ENCODE assay signal across 22 cellular contexts in genomic region chr19:44872661-44873060, GRCh38. TPM values are rescaled to one million over a fixed set of nuclear protein-coding genes. Genes with fewer than 3 reads are reported as not detected.
A peak's percentile ranks its signal among the peaks of the same experiment; 100 is the strongest.
DNase-seq lines count a peak whose midpoint lies in the region; ATAC-seq and TF ChIP-seq lines count a peak whose summit lies in the region.
"Had no signal": no experiment of that assay in that cellular context is flagged by ENCODE, and none has a peak within 500 bp of the region (broad histone marks: within the 10 kb centered on the region; RNA-seq: fewer than 3 reads in every experiment).

No MANE protein-coding gene starts in this region.

- H3K4me1 ChIP-seq in left ventricle myocardium inferior (peaks cover 73% of the 10 kb centered on the region), right atrium auricular region (peaks cover 0 to 30% of the 10 kb centered on the region in 2 donors)

- H3K4me3 Mint-ChIP-seq in WTC11 (no peak overlapping the region), nephron progenitor cell (no peak overlapping the region), type B pancreatic cell (no peak overlapping the region)
- H3K4me3 Mint-ChIP-seq: CD4-positive, CD25-positive, alpha-beta regulatory T cell; CD8-positive, alpha-beta memory T cell; HFFc6 had no signal

- H3K9me3 Mint-ChIP-seq in WTC11 (no peaks in the 10 kb centered on the region), nephron progenitor cell (no peaks in the 10 kb centered on the region), type B pancreatic cell (no peaks in the 10 kb centered on the region)
- H3K9me3 Mint-ChIP-seq: CD8-positive, alpha-beta memory T cell; HFFc6 had no signal

- no peak for DNase-seq in left ventricle myocardium inferior
- no peak for DNase-seq in right atrium auricular region (ENCODE audit: low spot score)
- no peak for DNase-seq in WTC11 (ENCODE audit: low spot score)
- DNase-seq in nephron progenitor cell: no peak
- DNase-seq in type B pancreatic cell (ENCODE audit: extremely low spot score, unreplicated experiment): no peak
- no peak for DNase-seq in GM19240 (ENCODE audit: insufficient read length, low spot score)
- DNase-seq: C1 segment of cervical spinal cord; CD4-positive, CD25-positive, alpha-beta regulatory T cell; COR-L47; DMS 273 treated with DMSO at 0.1 percent for 48 hours; DMS53; DND-41; EL; GOT3; H7; HFFc6 had no signal

- H3K36me3 ChIP-seq in left ventricle myocardium inferior: peaks cover 70% of the 10 kb centered on the region
- H3K36me3 ChIP-seq in right atrium auricular region: peaks cover 65% of the 10 kb centered on the region

- H3K36me3 Mint-ChIP-seq in WTC11 (peaks cover 64% of the 10 kb centered on the region), nephron progenitor cell (ENCODE audit: low read depth) (peaks cover 69% of the 10 kb centered on the region), type B pancreatic cell (peaks cover 27% of the 10 kb centered on the region)
- H3K36me3 Mint-ChIP-seq: CD4-positive, CD25-positive, alpha-beta regulatory T cell had no signal

- CTCF ChIA-PET in WTC11 (lab: Charles Lee): no interaction called here

- H3K27me3 Mint-ChIP-seq in WTC11 (ENCODE audit: low read depth) (no peaks in the 10 kb centered on the region), nephron progenitor cell (ENCODE audit: low read depth, poor library complexity) (peaks cover 7% of the 10 kb centered on the region), type B pancreatic cell (no peaks in the 10 kb centered on the region)

- POLR2A ChIA-PET in WTC11 (lab: Charles Lee): no interaction called here

- H3K4me1 Mint-ChIP-seq in WTC11 (peaks cover 14% of the 10 kb centered on the region), nephron progenitor cell (peaks cover 17% of the 10 kb centered on the region), type B pancreatic cell (ENCODE audit: unreplicated experiment) (peaks cover 11% of the 10 kb centered on the region)

- TF ChIP-seq CTCF in left ventricle myocardium inferior (IDR thresholded peaks at IDR 0.05; ENCODE audit: borderline replicate concordance) (no peak), right atrium auricular region (IDR thresholded peaks at IDR 0.05) (no peak), WTC11 (IDR thresholded peaks at IDR 0.05) (no peak), nephron progenitor cell (IDR thresholded peaks at IDR 0.05) (no peak), type B pancreatic cell (conservative IDR thresholded peaks at IDR 0.05) (no peak)

- H3K9me3 ChIP-seq in left ventricle myocardium inferior (replicated peaks) (no peaks in the 10 kb centered on the region), right atrium auricular region (no peaks in the 10 kb centered on the region)

- no peak overlapping the region for H3K4me3 ChIP-seq in left ventricle myocardium inferior
- no peak overlapping the region for H3K4me3 ChIP-seq in right atrium auricular region

- no peak overlapping the region for H3K27ac Mint-ChIP-seq in WTC11
- peak overlapping the region; percentile 18 for H3K27ac Mint-ChIP-seq in nephron progenitor cell
- H3K27ac Mint-ChIP-seq in type B pancreatic cell: peak overlapping the region; percentile 21
- H3K27ac Mint-ChIP-seq: CD8-positive, alpha-beta memory T cell; HFFc6 had no signal

- intact Hi-C loops in left ventricle myocardium inferior (cut with micrococcal nuclease): no loop called here

- H3K27ac ChIP-seq in left ventricle myocardium inferior (replicated peaks) (peak overlapping the region; percentile 31), right atrium auricular region (no peak overlapping the region)
- H3K27ac ChIP-seq: 22Rv1, HL-60 had no signal

- no peak for ATAC-seq in WTC11
- no peak for ATAC-seq in HG02571 (IDR thresholded peaks at IDR 0.05; ENCODE audit: unreplicated experiment)
- no peak for ATAC-seq in HG02885 (IDR thresholded peaks at IDR 0.05; ENCODE audit: poor library complexity, unreplicated experiment)
- ATAC-seq: HCT116 had no signal

- H3K27me3 ChIP-seq in left ventricle myocardium inferior (ENCODE audit: low read depth) (no peaks in the 10 kb centered on the region), right atrium auricular region (no peaks in the 10 kb centered on the region)

TF ChIP-seq in WTC11, 78 proteins besides CTCF, POLR2A, EP300 and RAD21:
- TF ChIP-seq HMGA2 (CRISPR knock-in tag; IDR thresholded peaks at IDR 0.05) (peak; percentile 98), EMX1 (CRISPR knock-in tag; IDR thresholded peaks at IDR 0.05) (no peak)

RNA-seq across cellular contexts. Expression of gene TOMM40, which starts 18.4 kb away (rescaled TPM):
- total RNA-seq in left ventricle myocardium inferior: 47.3 TPM
- 10 to 100 TPM; 33.7 to 39.0 TPM for total RNA-seq in right atrium auricular region
- 166 to 221 TPM (median 181 TPM) in 3 replicates for total RNA-seq in WTC11 (2021)
- 75.1 and 77.8 TPM in 2 replicates for total RNA-seq in type B pancreatic cell (ENCODE audit: low replicate concordance)

RNA-seq across cellular contexts. Expression of gene NECTIN2, which starts 26.6 kb away (rescaled TPM):
- total RNA-seq in left ventricle myocardium inferior: 40.7 TPM
- 10 to 100 TPM; 65.1 to 95.7 TPM for total RNA-seq in right atrium auricular region
- 164 to 170 TPM (median 168 TPM) in 3 replicates for total RNA-seq in WTC11 (2021)
- total RNA-seq in type B pancreatic cell (ENCODE audit: low replicate concordance): 123 and 203 TPM in 2 replicates

RNA-seq across cellular contexts. Expression of gene APOE, which starts 32.9 kb away (rescaled TPM):
- total RNA-seq in left ventricle myocardium inferior (24.1 TPM), right atrium auricular region (100 to 1,000 TPM in 1 of 2 donors, 10 to 100 TPM in 1; 85.3 to 403 TPM), WTC11 (2021) (815 to 837 TPM (median 824 TPM) in 3 replicates), type B pancreatic cell (ENCODE audit: low replicate concordance) (168 and 209 TPM in 2 replicates)

RNA-seq across cellular contexts. Expression of gene APOC1, which starts 41.7 kb away (rescaled TPM):
- total RNA-seq in left ventricle myocardium inferior: 0.85 TPM
- total RNA-seq in right atrium auricular region: 1 to 10 TPM; 3.6 to 6.5 TPM
- 76.2 to 101 TPM (median 86.5 TPM) in 3 replicates for total RNA-seq in WTC11 (2021)
- 76.3 and 145 TPM in 2 replicates for total RNA-seq in type B pancreatic cell (ENCODE audit: low replicate concordance)
- total RNA-seq: CD4-positive, CD25-positive, alpha-beta regulatory T cell had no signal
